In genomic region chr1:32733573-32734321, GRCh38 we compare ENCODE assay signal across 1 cellular context.
TF ChIP-seq lines count a peak whose summit lies in the region.

No MANE protein-coding gene starts in this region.

TF ChIP-seq in GM12878, 131 proteins besides CTCF, POLR2A, EP300 and RAD21 (continued from another document):
- no peak for TF ChIP-seq HSF1 (IDR thresholded peaks at IDR 0.05; ENCODE audit: low read depth, low read length)
- TF ChIP-seq E4F1 (IDR thresholded peaks at IDR 0.05; ENCODE audit: borderline replicate concordance, partially characterized antibody) = no peak
- peak; percentile 94 for TF ChIP-seq BMI1 (IDR thresholded peaks at IDR 0.05; ENCODE audit: borderline replicate concordance)
- TF ChIP-seq ATF7 (IDR thresholded peaks at IDR 0.05; ENCODE audit: low read depth) = peak; percentile 23; the same call in 1 of the 2 replicates
- no peak for TF ChIP-seq IRF4 (IDR thresholded peaks at IDR 0.05; ENCODE audit: low read depth, low read length)
- no peak for TF ChIP-seq E2F8 (IDR thresholded peaks at IDR 0.05; ENCODE audit: low read depth, partially characterized antibody)
- TF ChIP-seq DPF2 (IDR thresholded peaks at IDR 0.05) = peak; percentile 63
- TF ChIP-seq YBX1 (IDR thresholded peaks at IDR 0.05) = no peak
- no peak for TF ChIP-seq ZNF622 (IDR thresholded peaks at IDR 0.05)
- peak; percentile 77; the same call in 1 of the 2 replicates for TF ChIP-seq SIN3A (IDR thresholded peaks at IDR 0.05; ENCODE audit: low read depth, low read length)
- TF ChIP-seq GATAD2B (conservative IDR thresholded peaks at IDR 0.05; ENCODE audit: low read depth) = no peak
- TF ChIP-seq RUNX3 (IDR thresholded peaks at IDR 0.05; ENCODE audit: low read length) = peak; percentile 63
TF ChIP-seq in GM12878: peak in this region for 12.
